Comparison of ENCODE assay signal across 8 cellular contexts in genomic region chr2:127081826-127082633, GRCh38. TPM values are rescaled to one million over a fixed set of nuclear protein-coding genes. Genes with fewer than 3 reads are reported as not detected.
DNase-seq lines count a peak whose midpoint lies in the region; ATAC-seq lines count a peak whose summit lies in the region.

No MANE protein-coding gene starts in this region.

- ATAC-seq in GM19324 (IDR thresholded peaks at IDR 0.05; ENCODE audit: low FRiP score, unreplicated experiment) (peak; percentile 51), HG03342 (IDR thresholded peaks at IDR 0.05; ENCODE audit: unreplicated experiment) (peak; percentile 48), left ventricle myocardium superior (no peak)

- intact Hi-C loops in left ventricle myocardium superior (cut with micrococcal nuclease): no loop called here

- peak; percentile 56 for DNase-seq in activated T-cell treated with anti-CD3 and anti-CD28 coated beads for 48 hours (ENCODE audit: low read depth)
- peak; percentile 54 for DNase-seq in left ventricle myocardium superior
- peak; percentile 48 to 63 for DNase-seq in stimulated activated CD4-positive, alpha-beta T cell treated with anti-CD3 and anti-CD28 coated beads, Interleukin-2, amount 100 ng/mL, for 48 hours
- no peak for DNase-seq in mesenteric fat pad (ENCODE audit: low spot score)
- DNase-seq in COLO829 (ENCODE audit: low spot score): no peak
- no peak for DNase-seq in SHP77 treated with DMSO at 0.1 percent for 48 hours (lab: John Stamatoyannopoulos, UW)

RNA-seq across cellular contexts. Expression of gene BIN1, which starts 24.9 kb away (rescaled TPM):
- total RNA-seq in left ventricle myocardium superior (15.0 TPM), mesenteric fat pad (87.0 TPM)

Comparison
In these comparisons a context has a peak if more than half of its experiments do, and no peak if none do; other contexts are left out.
1. DNase-seq: peak in activated T-cell treated with anti-CD3 and anti-CD28 coated beads for 48 hours (single experiment), left ventricle myocardium superior (single experiment) and stimulated activated CD4-positive, alpha-beta T cell treated with anti-CD3 and anti-CD28 coated beads, Interleukin-2, amount 100 ng/mL, for 48 hours (2 of 2); none in mesenteric fat pad (single experiment), COLO829 (single experiment) and SHP77 treated with DMSO at 0.1 percent for 48 hours (single experiment).